ENCODE assay signal across 9 cellular contexts in genomic region chr7:7481801-7482200, GRCh38. TPM values are rescaled to one million over a fixed set of nuclear protein-coding genes. Genes with fewer than 3 reads are reported as not detected.
"Had no signal": no experiment of that assay in that cellular context is flagged by ENCODE, and none has a peak within 500 bp of the region (broad histone marks: within the 10 kb centered on the region; RNA-seq: fewer than 3 reads in every experiment).

No MANE protein-coding gene starts in this region.

- H3K4me3 ChIP-seq: K562 had no signal

- ATAC-seq: HepG2, K562 had no signal

- DNase-seq: IMR-90, KBM-7, KG1 had no signal

- FAIRE-seq: HepG2, HTR-8/SVneo, K562 had no signal

- H3K27ac ChIP-seq: HL-60 had no signal

RNA-seq across cellular contexts. Expression of gene COL28A1, which starts 53.9 kb away (rescaled TPM):
- total RNA-seq: HT1080 had no signal
- polyA plus RNA-seq: IgD-negative memory B cell had no signal
